16 cellular contexts compared by ENCODE assay signal in genomic region chr4:57351716-57352115, GRCh38.
DNase-seq lines count a peak whose midpoint lies in the region; ATAC-seq and TF ChIP-seq lines count a peak whose summit lies in the region.
"Had no signal": no experiment of that assay in that cellular context is flagged by ENCODE, and none has a peak within 500 bp of the region (broad histone marks: within the 10 kb centered on the region; RNA-seq: fewer than 3 reads in every experiment).

No MANE protein-coding gene starts in this region.

- peaks cover 0 to 1% of the 10 kb centered on the region in 2 donors for H3K9me3 Mint-ChIP-seq in effector memory CD8-positive, alpha-beta T cell
- H3K9me3 Mint-ChIP-seq: CD4-positive, alpha-beta T cell had no signal

- dilution Hi-C loops in IMR-90 (cut with HindIII; ENCODE audit: low sequenced_read_pairs, unreplicated experiment) = no loop called here

- ATAC-seq in IMR-90 (ENCODE audit: low read depth) (no peak), HG02884 (IDR thresholded peaks at IDR 0.05; ENCODE audit: unreplicated experiment) (no peak)
- ATAC-seq in effector memory CD8-positive, alpha-beta T cell (replicated peaks) = no peak
- ATAC-seq: GM12878, K562 had no signal

- no peak overlapping the region for H3K9ac ChIP-seq in IMR-90 (ENCODE audit: low read depth, low read length)

- H2BK15ac ChIP-seq in IMR-90 (ENCODE audit: low read depth, low read length) = no peak overlapping the region

- H3K36me3 ChIP-seq in IMR-90 (ENCODE audit: control insufficient read depth, insufficient read depth, low read length) = no peaks in the 10 kb centered on the region
- no peaks in the 10 kb centered on the region for H3K36me3 ChIP-seq in sigmoid colon
- H3K36me3 ChIP-seq: HAP-1 had no signal

- H3K4me3 Mint-ChIP-seq in effector memory CD8-positive, alpha-beta T cell = no peak overlapping the region
- H3K4me3 Mint-ChIP-seq: CD4-positive, alpha-beta T cell had no signal

- no peak overlapping the region for H3K4ac ChIP-seq in IMR-90 (ENCODE audit: low read depth, low read length)

- TF ChIP-seq EP300 in sigmoid colon (IDR thresholded peaks at IDR 0.05) = no peak

- H2AK9ac ChIP-seq in IMR-90 (replicated peaks; ENCODE audit: low read depth, low read length, poor library complexity) = no peak overlapping the region

- TF ChIP-seq CTCF in AG09309 (IDR thresholded peaks at IDR 0.05; ENCODE audit: control insufficient read depth, insufficient read depth, low read depth, low read length, missing control alignments) = no peak
- no peak for TF ChIP-seq CTCF in IMR-90 (conservative IDR thresholded peaks at IDR 0.05; ENCODE audit: low read depth, low read length)
- TF ChIP-seq CTCF in fibroblast of the aortic adventitia (IDR thresholded peaks at IDR 0.05; ENCODE audit: insufficient read depth, low read length) = no peak
- no peak for TF ChIP-seq CTCF in sigmoid colon (IDR thresholded peaks at IDR 0.05)

- no peaks in the 10 kb centered on the region for H3K9me3 ChIP-seq in IMR-90 (ENCODE audit: control insufficient read depth, insufficient read depth, low read length)
- no peaks in the 10 kb centered on the region for H3K9me3 ChIP-seq in sigmoid colon
- H3K9me3 ChIP-seq: Caco-2, HAP-1 had no signal

- no peak overlapping the region for H3K4me2 ChIP-seq in IMR-90 (ENCODE audit: low read depth, low read length)

- no peak overlapping the region for H2BK120ac ChIP-seq in IMR-90 (ENCODE audit: low read depth, low read length)

- CTCF ChIA-PET in IMR-90 (lab: Yijun Ruan, JAX) = no interaction called here

- no peak overlapping the region for H3K23ac ChIP-seq in IMR-90 (ENCODE audit: low read depth, low read length)

- no peak overlapping the region for H3K27ac Mint-ChIP-seq in effector memory CD8-positive, alpha-beta T cell
- H3K27ac Mint-ChIP-seq: CD4-positive, alpha-beta T cell had no signal

- in situ Hi-C loops in IMR-90 (cut with MboI; ENCODE audit: low sequenced_read_pairs) = no loop called here

- H3K27ac ChIP-seq in IMR-90 (ENCODE audit: insufficient read depth, low read length) (no peak overlapping the region), sigmoid colon (no peak overlapping the region)
- H3K27ac ChIP-seq: C4-2B, HL-60 had no signal

- intact Hi-C loops in IMR-90 (cut with micrococcal nuclease) = no loop called here
- intact Hi-C loops in sigmoid colon (cut with DNase I) = no loop called here

- no peak for TF ChIP-seq RAD21 in IMR-90 (IDR thresholded peaks at IDR 0.05; ENCODE audit: low read length)

- WGBS in IMR-90 (ENCODE audit: extremely low coverage in 2 of 2, insufficient read length in 1 of 2), 2 experiments = 0% methylated on average over 1 of the region's 1 CpG; no CpG with 5 or more reads in 1 of the 2 experiments
- 78 to 80% methylated on average over 1 of the region's 1 CpG for WGBS in sigmoid colon, 2 donors

- no peaks in the 10 kb centered on the region for H4K20me1 ChIP-seq in IMR-90 (ENCODE audit: insufficient read depth, low read length)

- no peak overlapping the region for H4K5ac ChIP-seq in IMR-90 (ENCODE audit: low read depth, low read length)

- no peak overlapping the region for H3K18ac ChIP-seq in IMR-90 (ENCODE audit: low read depth, low read length)

- H3K27me3 ChIP-seq in IMR-90 (ENCODE audit: control insufficient read depth, insufficient read depth, low read length) (no peaks in the 10 kb centered on the region), sigmoid colon (no peaks in the 10 kb centered on the region)

- H3K4me1 Mint-ChIP-seq in effector memory CD8-positive, alpha-beta T cell (ENCODE audit: low read depth in 2 of 2) = no peaks in the 10 kb centered on the region

- BruUV-seq in IMR-90 (replicated peaks; lab: Mats Ljungman, UMichigan) = no TSS peak

- H2AK5ac ChIP-seq in IMR-90 (ENCODE audit: low read depth, low read length) = no peak overlapping the region

- H3K79me1 ChIP-seq in IMR-90 (ENCODE audit: low read depth in 1 of 2, low read length in 2 of 2) = no peaks in the 10 kb centered on the region

- peak overlapping the region; percentile 51 for H2AFZ ChIP-seq in IMR-90 (replicated peaks; ENCODE audit: low read length, poor library complexity)

- no peak overlapping the region for H3K56ac ChIP-seq in IMR-90 (ENCODE audit: extremely low read depth, insufficient read depth, low read length)

- no peak overlapping the region for H4K8ac ChIP-seq in IMR-90 (ENCODE audit: low read depth in 2 of 2, low read length in 2 of 2)

- H3K27me3 Mint-ChIP-seq in effector memory CD8-positive, alpha-beta T cell = no peaks in the 10 kb centered on the region
- H3K27me3 Mint-ChIP-seq: CD4-positive, alpha-beta T cell had no signal

- H3K4me3 ChIP-seq in AG09309 (ENCODE audit: control insufficient read depth, low read depth, low read length) (no peak overlapping the region), IMR-90 (ENCODE audit: insufficient read depth, low read depth, low read length) (no peak overlapping the region), fibroblast of the aortic adventitia (ENCODE audit: low read depth, low read length) (no peak overlapping the region), sigmoid colon (no peak overlapping the region)
- H3K4me3 ChIP-seq: GM12878, HAP-1, K562 had no signal

- no peak overlapping the region for H2BK20ac ChIP-seq in IMR-90 (ENCODE audit: low read depth, low read length)

- H3K9me1 ChIP-seq in IMR-90 (ENCODE audit: insufficient read depth, low read length) = no peaks in the 10 kb centered on the region

- peak; percentile 39 for DNase-seq in AG09309 (ENCODE audit: low read depth)
- peak; percentile 65 for DNase-seq in EL
- DNase-seq in IMR-90 = no peak
- DNase-seq in fibroblast of the aortic adventitia (ENCODE audit: low read depth) = peak; percentile 4
- no peak for DNase-seq in sigmoid colon
- no peak for DNase-seq in effector memory CD8-positive, alpha-beta T cell
- DNase-seq: 8988T; AML-193; Caco-2; CD4-positive, alpha-beta T cell had no signal

- no peaks in the 10 kb centered on the region for H3K4me1 ChIP-seq in IMR-90 (ENCODE audit: control insufficient read depth, insufficient read depth, low read length)
- H3K4me1 ChIP-seq in sigmoid colon = no peaks in the 10 kb centered on the region
- H3K4me1 ChIP-seq: Caco-2, HAP-1 had no signal

- no peak overlapping the region for H2BK5ac ChIP-seq in IMR-90 (ENCODE audit: low read depth, low read length, poor library complexity, severe bottlenecking)

- H4K91ac ChIP-seq in IMR-90 (ENCODE audit: insufficient read depth, low read depth, low read length) = no peak overlapping the region

- POLR2A ChIA-PET in IMR-90 (lab: Charles Lee; ENCODE audit: unreplicated experiment) = no interaction called here

- H3K36me3 Mint-ChIP-seq in effector memory CD8-positive, alpha-beta T cell (ENCODE audit: insufficient read depth) = no peaks in the 10 kb centered on the region

- no peak overlapping the region for H3K14ac ChIP-seq in IMR-90 (replicated peaks; ENCODE audit: low read depth, low read length)

- TF ChIP-seq POLR2A in IMR-90 (IDR thresholded peaks at IDR 0.05; ENCODE audit: low read depth, low read length) = no peak
- TF ChIP-seq POLR2A in sigmoid colon (IDR thresholded peaks at IDR 0.05) = no peak

TF ChIP-seq in IMR-90, 13 proteins besides CTCF, POLR2A, EP300 and RAD21:
- no peak for TF ChIP-seq ELK1 (IDR thresholded peaks at IDR 0.05; ENCODE audit: borderline replicate concordance, low read depth, low read length)
- TF ChIP-seq CEBPB (IDR thresholded peaks at IDR 0.05; ENCODE audit: low read depth, low read length) = no peak
- no peak for TF ChIP-seq NFE2L2 (IDR thresholded peaks at IDR 0.05; ENCODE audit: low read depth, low read length)
- no peak for TF ChIP-seq BHLHE40 (IDR thresholded peaks at IDR 0.05; ENCODE audit: low read depth, low read length)
- no peak for TF ChIP-seq USF2 (IDR thresholded peaks at IDR 0.05; ENCODE audit: low read depth, low read length)
- TF ChIP-seq RCOR1 (IDR thresholded peaks at IDR 0.05; ENCODE audit: insufficient replicate concordance, low read length) = no peak
- TF ChIP-seq SMC3 (IDR thresholded peaks at IDR 0.05; ENCODE audit: low read depth, low read length) = no peak

Comparison
In these comparisons a context has a peak if more than half of its experiments do, and no peak if none do; other contexts are left out.
1. DNase-seq: peak in AG09309 (single experiment), EL (single experiment) and fibroblast of the aortic adventitia (single experiment); none in IMR-90 (single experiment), sigmoid colon (single experiment) and effector memory CD8-positive, alpha-beta T cell (0 of 3).